ENCODE assay signal across 8 cellular contexts in genomic region chr11:110712643-110713468, GRCh38. TPM values are rescaled to one million over a fixed set of nuclear protein-coding genes. Genes with fewer than 3 reads are reported as not detected.
DNase-seq lines count a peak whose midpoint lies in the region; ATAC-seq and TF ChIP-seq lines count a peak whose summit lies in the region.

No MANE protein-coding gene starts in this region.

- H3K4me3 ChIP-seq in mucosa of rectum (ENCODE audit: low read length in 2 of 2): peak overlapping the region; percentile 71 to 76
- peak overlapping the region; percentile 59 to 81 (median 68) for H3K4me3 ChIP-seq in upper lobe of left lung

- H3K27me3 ChIP-seq in mucosa of rectum (ENCODE audit: control insufficient read depth in 2 of 2, insufficient read depth in 2 of 2, low read length in 2 of 2) (peaks cover 18 to 28% of the 10 kb centered on the region in 2 donors), upper lobe of left lung (peaks cover 0 to 10% (median 0%) of the 10 kb centered on the region in 4 donors)

- ATAC-seq in GM18519 (IDR thresholded peaks at IDR 0.05; ENCODE audit: low FRiP score, unreplicated experiment) (peak; percentile 25), HG03342 (IDR thresholded peaks at IDR 0.05; ENCODE audit: unreplicated experiment) (peak; percentile 20), esophagus mucosa (peak; percentile 34), upper lobe of left lung (ENCODE audit: low FRiP score in 2 of 2) (peak; percentile 34 to 47)

- no peaks in the 10 kb centered on the region for H3K9me3 Mint-ChIP-seq in T-helper 2 cell treated with Interferon-gamma antibody and Interleukin-4, amounts not matched to agents 5 μg/mL and 100 μg/mL, for 36 hours

- no peaks in the 10 kb centered on the region for H3K36me3 ChIP-seq in mucosa of rectum (ENCODE audit: control insufficient read depth in 2 of 2, insufficient read depth in 2 of 2, low read length in 2 of 2)
- no peaks in the 10 kb centered on the region for H3K36me3 ChIP-seq in upper lobe of left lung

- WGBS in upper lobe of left lung, 2 donors: 0 to 1% methylated on average over 22 to 35 of the region's 52 CpGs

- TF ChIP-seq POLR2A in upper lobe of left lung (IDR thresholded peaks at IDR 0.05): no peak

- DNase-seq in AG08395 (ENCODE audit: low spot score): peak; percentile 21
- no peak for DNase-seq in T-helper 2 cell treated with Interferon-gamma antibody and Interleukin-4, amounts not matched to agents 5 μg/mL and 100 μg/mL, for 36 hours (ENCODE audit: low spot score)
- DNase-seq in upper lobe of left lung: peak in 1 of 2 donors; percentile 51
- no peak for DNase-seq in T-helper 9 cell

- peak overlapping the region; percentile 58 for H3K4me3 Mint-ChIP-seq in T-helper 2 cell treated with Interferon-gamma antibody and Interleukin-4, amounts not matched to agents 5 μg/mL and 100 μg/mL, for 36 hours

- H3K27ac Mint-ChIP-seq in T-helper 2 cell treated with Interferon-gamma antibody and Interleukin-4, amounts not matched to agents 5 μg/mL and 100 μg/mL, for 36 hours: no peak overlapping the region

- no peak for TF ChIP-seq EP300 in upper lobe of left lung (IDR thresholded peaks at IDR 0.05)

- H3K27me3 Mint-ChIP-seq in T-helper 2 cell treated with Interferon-gamma antibody and Interleukin-4, amounts not matched to agents 5 μg/mL and 100 μg/mL, for 36 hours (ENCODE audit: low read depth): peaks cover 61% of the 10 kb centered on the region

- no peaks in the 10 kb centered on the region for H3K36me3 Mint-ChIP-seq in T-helper 2 cell treated with Interferon-gamma antibody and Interleukin-4, amounts not matched to agents 5 μg/mL and 100 μg/mL, for 36 hours (ENCODE audit: low read depth)

- peaks cover 10% of the 10 kb centered on the region for H3K4me1 Mint-ChIP-seq in T-helper 2 cell treated with Interferon-gamma antibody and Interleukin-4, amounts not matched to agents 5 μg/mL and 100 μg/mL, for 36 hours (ENCODE audit: low read depth)

- H3K4me1 ChIP-seq in mucosa of rectum (ENCODE audit: control insufficient read depth in 2 of 2, insufficient read depth in 2 of 2, low read length in 2 of 2) (peaks cover 12 to 18% of the 10 kb centered on the region in 2 donors), upper lobe of left lung (peaks cover 3 to 31% (median 24%) of the 10 kb centered on the region in 4 donors)

- peak overlapping the region in 1 of 2 donors; percentile 43 for H3K9ac ChIP-seq in mucosa of rectum (ENCODE audit: low read depth in 1 of 2, low read length in 2 of 2)

- H3K9me3 ChIP-seq in mucosa of rectum (ENCODE audit: control insufficient read depth in 2 of 2, low read length in 2 of 2): no peaks in the 10 kb centered on the region
- H3K9me3 ChIP-seq in upper lobe of left lung: no peaks in the 10 kb centered on the region

- H3K27ac ChIP-seq in mucosa of rectum (ENCODE audit: low read depth in 2 of 2, low read length in 2 of 2) (peak overlapping the region in 1 of 2 donors; percentile 38), upper lobe of left lung (peak overlapping the region in 3 of 4 donors; percentile 60 to 83 (median 82))

- peak in 1 of 6 experiments; percentile 3 for TF ChIP-seq CTCF in upper lobe of left lung (IDR thresholded peaks at IDR 0.05)

RNA-seq across cellular contexts. Expression of gene ARHGAP20, which starts 0.6 kb away (rescaled TPM):
- total RNA-seq in esophagus mucosa: 2.6 TPM
- 1 to 10 TPM; 4.3 to 7.4 (median 5.5) TPM for total RNA-seq in upper lobe of left lung
